Comparison of ENCODE assay signal across 28 cellular contexts in the genomic region with DNA sequence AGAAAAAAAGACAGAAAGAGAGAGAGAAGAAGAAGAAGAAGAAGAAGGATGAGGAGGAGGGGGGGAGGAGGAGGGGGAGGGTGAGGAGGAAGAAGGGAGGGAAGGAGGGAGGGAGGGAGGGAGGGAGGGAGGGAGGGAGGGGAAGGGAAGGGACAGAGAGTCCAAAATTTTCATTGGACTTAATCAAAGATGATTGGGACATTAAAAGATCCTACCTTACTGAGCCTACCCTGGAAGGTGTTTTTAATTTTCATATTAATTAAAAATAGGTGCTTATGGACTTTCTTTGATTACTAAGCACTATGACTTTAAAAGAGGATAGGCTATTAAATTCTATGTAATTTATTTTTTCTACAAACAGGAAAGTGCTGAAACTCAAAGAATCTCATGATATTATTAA.
"Had no signal": no experiment of that assay in that cellular context is flagged by ENCODE, and none has a peak within 500 bp of the region (broad histone marks: within the 10 kb centered on the region; RNA-seq: fewer than 3 reads in every experiment).

No MANE protein-coding gene starts in this region.

- H3K9me3 Mint-ChIP-seq: stimulated activated effector memory CD8-positive, alpha-beta T cell treated with anti-CD3 and anti-CD28 coated beads, Interleukin-12 subunit alpha, Interleukin-12 subunit beta, amount 100 ng/mL, for 72 hours had no signal

- H3K27me3 ChIP-seq: stomach, suprapubic skin, testis, thyroid gland, tibial artery, tibial nerve, transverse colon, upper lobe of left lung, upper lobe of right lung, uterus, vagina had no signal

- H3K4me3 ChIP-seq: stomach, suprapubic skin, testis, thoracic aorta, thyroid gland, tibial artery, tibial nerve, transverse colon, upper lobe of left lung, upper lobe of right lung, uterus, vagina had no signal

- H3K4me1 ChIP-seq: stomach, suprapubic skin, testis, thyroid gland, tibial artery, tibial nerve, upper lobe of left lung, upper lobe of right lung, uterus had no signal

- H3K27me3 Mint-ChIP-seq: stimulated activated memory B cell treated with anti-CD40 and anti-IgM and Interleukin-4, amounts not matched to agents 10 μg/mL and 1 μg/mL and 100 μg/mL, for 72 hours; stimulated activated naive B cell treated with anti-CD40 and anti-IgM and Interleukin-4, amounts not matched to agents 10 μg/mL and 1 μg/mL and 100 μg/mL, for 72 hours; stimulated activated naive CD8-positive, alpha-beta T cell treated with anti-CD3 and anti-CD28 coated beads, Interleukin-15, amount 100 ng/mL, for 72 hours; stimulated activated naive CD8-positive, alpha-beta T cell treated with anti-CD3 and anti-CD28 coated beads, Interleukin-15, Interleukin-2, amounts not matched to agents 100 ng/mL and 50 ng/mL, for 24 hours; type B pancreatic cell had no signal

- H3K4me3 Mint-ChIP-seq: stimulated activated effector memory CD8-positive, alpha-beta T cell treated with anti-CD3 and anti-CD28 coated beads, Interleukin-12 subunit alpha, Interleukin-12 subunit beta, amount 100 ng/mL, for 72 hours; stimulated activated memory B cell treated with anti-CD40 and anti-IgM and Interleukin-4, amounts not matched to agents 10 μg/mL and 1 μg/mL and 100 μg/mL, for 72 hours; stimulated activated naive B cell treated with anti-CD40 and anti-IgM and Interleukin-4, amounts not matched to agents 10 μg/mL and 1 μg/mL and 100 μg/mL, for 72 hours; stimulated activated naive CD8-positive, alpha-beta T cell treated with anti-CD3 and anti-CD28 coated beads, Interleukin-15, amount 100 ng/mL, for 72 hours; stimulated activated naive CD8-positive, alpha-beta T cell treated with anti-CD3 and anti-CD28 coated beads, Interleukin-15, Interleukin-2, amounts not matched to agents 100 ng/mL and 50 ng/mL, for 24 hours; type B pancreatic cell had no signal

- H3K27ac Mint-ChIP-seq: stimulated activated effector memory CD8-positive, alpha-beta T cell treated with anti-CD3 and anti-CD28 coated beads, Interleukin-12 subunit alpha, Interleukin-12 subunit beta, amount 100 ng/mL, for 72 hours; stimulated activated memory B cell treated with anti-CD40 and anti-IgM and Interleukin-4, amounts not matched to agents 10 μg/mL and 1 μg/mL and 100 μg/mL, for 72 hours; stimulated activated naive B cell treated with anti-CD40 and anti-IgM and Interleukin-4, amounts not matched to agents 10 μg/mL and 1 μg/mL and 100 μg/mL, for 72 hours; stimulated activated naive CD8-positive, alpha-beta T cell treated with anti-CD3 and anti-CD28 coated beads, Interleukin-15, amount 100 ng/mL, for 72 hours; stimulated activated naive CD8-positive, alpha-beta T cell treated with anti-CD3 and anti-CD28 coated beads, Interleukin-15, Interleukin-2, amounts not matched to agents 100 ng/mL and 50 ng/mL, for 24 hours; type B pancreatic cell had no signal

- H3K36me3 Mint-ChIP-seq: stimulated activated effector memory CD8-positive, alpha-beta T cell treated with anti-CD3 and anti-CD28 coated beads, Interleukin-12 subunit alpha, Interleukin-12 subunit beta, amount 100 ng/mL, for 72 hours had no signal

- ATAC-seq: stimulated activated effector memory CD8-positive, alpha-beta T cell treated with anti-CD3 and anti-CD28 coated beads, Interleukin-12 subunit alpha, Interleukin-12 subunit beta, amount 100 ng/mL, for 72 hours; stimulated activated memory B cell treated with anti-CD40 and anti-IgM and Interleukin-4, amounts not matched to agents 10 μg/mL and 1 μg/mL and 100 μg/mL, for 72 hours; stimulated activated naive CD8-positive, alpha-beta T cell treated with anti-CD3 and anti-CD28 coated beads, Interleukin-15, amount 100 ng/mL, for 72 hours; stimulated activated naive CD8-positive, alpha-beta T cell treated with anti-CD3 and anti-CD28 coated beads, Interleukin-15, Interleukin-2, amounts not matched to agents 100 U/mL and 50 U/mL, for 24 hours; upper lobe of right lung had no signal

- H3K36me3 ChIP-seq: stomach, suprapubic skin, thoracic aorta, thyroid gland, tibial artery, tibial nerve, transverse colon, upper lobe of left lung, upper lobe of right lung, uterus, vagina had no signal

- H3K4me1 Mint-ChIP-seq: stimulated activated effector memory CD8-positive, alpha-beta T cell treated with anti-CD3 and anti-CD28 coated beads, Interleukin-12 subunit alpha, Interleukin-12 subunit beta, amount 100 ng/mL, for 72 hours; stimulated activated naive CD8-positive, alpha-beta T cell treated with anti-CD3 and anti-CD28 coated beads, Interleukin-15, amount 100 ng/mL, for 72 hours had no signal

- FAIRE-seq: urothelium cell line had no signal

- DNase-seq: stimulated activated CD4-positive, alpha-beta T cell treated with anti-CD3 and anti-CD28 coated beads, Interleukin-2, amount 100 ng/mL, for 48 hours; stimulated activated CD4-positive, alpha-beta T cell treated with anti-CD3 and anti-CD28 coated beads, Interleukin-4, amount 100 ng/mL, for 1 hour; stimulated activated CD4-positive, alpha-beta T cell treated with anti-CD3 and anti-CD28 coated beads, Interleukin-4, amount 100 ng/mL, for 24 hours; stimulated activated CD4-positive, alpha-beta T cell treated with anti-CD3 and anti-CD28 coated beads, Interleukin-4, amount 100 ng/mL, for 4 hours; stimulated activated naive B cell treated with anti-CD40 and anti-IgM and Interleukin-4, amounts not matched to agents 10 μg/mL and 1 μg/mL and 100 μg/mL, for 72 hours; stimulated activated naive CD4-positive, alpha-beta T cell; stimulated activated naive CD4-positive, alpha-beta T cell treated with Interleukin-2 at 50 U/mL for 16 hours; stimulated activated naive CD8-positive, alpha-beta T cell treated with anti-CD3 and anti-CD28 coated beads, Interleukin-15, amount 100 ng/mL, for 72 hours; stimulated activated naive CD8-positive, alpha-beta T cell treated with anti-CD3 and anti-CD28 coated beads, Interleukin-15, Interleukin-2, amounts not matched to agents 100 U/mL and 50 U/mL, for 24 hours; stomach; substantia nigra; testis; thyroid gland; tibial artery; transverse colon; trophoblast cell; upper lobe of left lung; upper lobe of right lung; uterus had no signal

- H3K27ac ChIP-seq: stomach, suprapubic skin, testis, thoracic aorta, thyroid gland, tibial artery, tibial nerve, transverse colon, upper lobe of left lung, upper lobe of right lung, uterus, vagina had no signal

- H3K9me3 ChIP-seq: stomach, suprapubic skin, testis, thoracic aorta, thyroid gland, tibial artery, tibial nerve, transverse colon, upper lobe of left lung, upper lobe of right lung, uterus, vagina had no signal
